ENCODE assay signal across 29 cellular contexts in the genomic region with DNA sequence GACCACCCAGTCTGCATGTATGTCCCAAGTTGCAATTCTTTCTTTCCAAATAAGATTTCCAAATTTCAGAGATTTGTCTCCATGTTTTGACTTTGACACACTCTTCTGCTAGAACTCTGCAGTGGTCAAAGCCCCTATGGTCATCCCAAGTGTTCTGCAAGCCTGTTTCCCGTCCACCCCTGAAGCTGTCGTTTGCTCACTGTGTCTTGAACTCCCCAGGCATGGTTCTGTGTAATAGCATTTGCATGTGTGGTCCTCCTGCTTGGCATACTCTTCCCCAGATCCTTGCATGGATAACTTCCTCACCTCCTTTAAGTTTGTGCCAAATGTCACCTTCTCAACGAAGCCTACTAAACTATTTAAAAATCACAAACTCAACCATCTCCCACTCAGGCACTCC.
"Had no signal": no experiment of that assay in that cellular context is flagged by ENCODE, and none has a peak within 500 bp of the region (broad histone marks: within the 10 kb centered on the region; RNA-seq: fewer than 3 reads in every experiment).

No MANE protein-coding gene starts in this region.

- ATAC-seq: activated CD8-positive, alpha-beta T cell treated with anti-CD3 and anti-CD28 coated beads for 36 hours; activated naive CD8-positive, alpha-beta T cell treated with anti-CD3 and anti-CD28 coated beads, Interleukin-2, amount 50 U/mL, for 24 hours; activated T-cell treated with anti-CD3 and anti-CD28 coated beads, Interleukin-2, amount 50 U/mL, for 4 hours; activated T-cell treated with anti-CD3 and anti-CD28 coated beads, Interleukin-2, amount 50 U/mL, for 72 hours; activated T-helper 17 cell treated with anti-CD3 and anti-CD28 coated beads, Interleukin-2, amount 50 U/mL, for 72 hours had no signal

- H3K27ac ChIP-seq: ascending aorta, cardiac muscle cell had no signal

- H3K9me3 ChIP-seq: ascending aorta had no signal

- H3K27me3 ChIP-seq: ascending aorta, cardiac muscle cell had no signal

- H3K36me3 ChIP-seq: ascending aorta, cardiac muscle cell had no signal

- H3K4me3 ChIP-seq: ascending aorta, cardiac muscle cell had no signal

- DNase-seq: activated B cell treated with CpG ODN at 0.5 μM for 24 hours; activated CD4-positive, alpha-beta memory T cell treated with anti-CD3 and anti-CD28 coated beads for 36 hours; activated CD4-positive, alpha-beta T cell treated with anti-CD3 and anti-CD28 coated beads for 4 hours; activated CD4-positive, alpha-beta T cell treated with anti-CD3 and anti-CD28 coated beads, Interleukin-2, amount 10 ng/mL, durations not matched to agents 24 days and 14 days; activated CD4-positive, alpha-beta T cell treated with anti-CD3 and anti-CD28 coated beads, Interleukin-2, amount 50 U/mL, for 1 hour; activated CD4-positive, alpha-beta T cell treated with anti-CD3 and anti-CD28 coated beads, Interleukin-2, amount 50 U/mL, for 4 hours; activated CD4-positive, CD25-positive, alpha-beta regulatory T cell treated with anti-CD3 and anti-CD28 coated beads, Interleukin-2, amount 50 U/mL, for 72 hours; activated CD8-positive, alpha-beta memory T cell treated with anti-CD3 and anti-CD28 coated beads, Interleukin-2, amount 50 U/mL, for 4 hours; activated CD8-positive, alpha-beta T cell treated with anti-CD3 and anti-CD28 coated beads for 36 hours; activated effector memory CD4-positive, alpha-beta T cell treated with anti-CD3 and anti-CD28 coated beads, Interleukin-2, amount 50 U/mL, for 16 hours; activated gamma-delta T cell treated with Interleukin-2 at 50 U/mL for 16 hours; activated naive CD4-positive, alpha-beta T cell; activated naive CD4-positive, alpha-beta T cell treated with anti-CD3 and anti-CD28 coated beads, Interleukin-2, amount 10 ng/mL, durations not matched to agents 7 days and 5 days; activated naive CD8-positive, alpha-beta T cell treated with anti-CD3 and anti-CD28 coated beads, Interleukin-2, amount 10 ng/mL, durations not matched to agents 7 days and 5 days; activated naive CD8-positive, alpha-beta T cell treated with anti-CD3 and anti-CD28 coated beads, Interleukin-2, amount 50 U/mL, for 24 hours; activated T-cell treated with anti-CD3 and anti-CD28 coated beads for 4 hours; activated T-cell treated with anti-CD3 and anti-CD28 coated beads, Interleukin-2, amount 50 U/mL, for 1 hour; activated T-cell treated with anti-CD3 and anti-CD28 coated beads, Interleukin-2, amount 50 U/mL, for 4 hours; activated T-cell treated with anti-CD3 and anti-CD28 coated beads, Interleukin-2, amount 50 U/mL, for 72 hours; amygdala; anterior cingulate cortex; caudate nucleus; cerebellar nuclear complex; T-helper 1 cell; T-helper 2 cell; T-helper 9 cell had no signal
